ENCODE assay signal across 21 cellular contexts in the genomic region with DNA sequence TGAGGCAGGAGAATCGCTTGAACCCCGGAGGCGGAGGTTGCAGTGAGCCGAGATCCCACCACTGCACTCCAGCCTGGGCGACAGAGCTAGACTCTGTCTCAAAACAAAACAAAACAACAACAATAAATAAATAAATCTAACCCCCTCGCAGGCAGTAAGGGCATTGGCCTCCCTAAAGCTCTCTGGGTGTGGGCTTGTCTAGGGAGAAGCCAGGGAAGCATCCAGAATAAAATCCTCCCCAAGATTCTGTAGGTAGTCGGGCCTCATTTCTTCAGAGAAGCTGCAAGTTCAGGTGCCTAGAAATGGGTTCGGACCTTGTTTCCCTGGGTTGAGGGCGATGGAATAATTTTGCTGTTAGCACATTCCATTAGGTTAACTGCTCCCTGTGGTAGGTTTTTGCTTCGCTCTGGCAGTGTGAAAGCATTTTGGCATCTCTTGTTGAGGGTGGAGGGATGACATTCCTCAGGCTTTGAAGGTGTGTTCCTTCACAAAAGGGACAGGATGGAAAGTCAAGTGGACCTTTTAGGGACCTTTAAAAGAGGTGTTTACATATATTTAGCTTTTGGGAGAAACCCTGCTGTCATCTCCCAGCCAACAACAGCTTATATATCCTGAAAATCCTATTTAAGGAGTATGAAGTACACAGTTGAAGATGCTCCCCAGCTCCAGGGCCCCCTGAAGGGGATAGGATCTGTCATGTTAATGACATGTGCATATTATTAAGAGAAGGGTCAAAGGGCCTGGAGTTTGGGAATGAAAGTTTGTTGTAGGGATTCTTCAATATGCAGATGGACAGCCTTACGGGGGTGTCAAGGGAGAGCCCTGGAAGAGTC. TPM values are rescaled to one million over a fixed set of nuclear protein-coding genes. Genes with fewer than 3 reads are reported as not detected.
DNase-seq lines count a peak whose midpoint lies in the region; ATAC-seq and TF ChIP-seq lines count a peak whose summit lies in the region.
"Had no signal": no experiment of that assay in that cellular context is flagged by ENCODE, and none has a peak within 500 bp of the region (broad histone marks: within the 10 kb centered on the region; RNA-seq: fewer than 3 reads in every experiment).

No MANE protein-coding gene starts in this region.

- H4K91ac ChIP-seq in H9 (ENCODE audit: insufficient read length, low read depth, low read length) = no peak overlapping the region

- H3K36me3 Mint-ChIP-seq in H9 (ENCODE audit: insufficient read depth in 1 of 3, low read depth in 3 of 3) = peaks cover 0 to 7% (median 1%) of the 10 kb centered on the region in 3 experiments; a peak in 3 of 7 replicates

- H3K4me3 ChIP-seq in WERI-Rb-1 (ENCODE audit: low read depth, low read length) = no peak overlapping the region
- no peak overlapping the region for H3K4me3 ChIP-seq in iPS DF 6.9 (ENCODE audit: low read length)
- H3K4me3 ChIP-seq: BLaER1 had no signal

- H3K36me3 ChIP-seq in WERI-Rb-1 = no peaks in the 10 kb centered on the region
- no peaks in the 10 kb centered on the region for H3K36me3 ChIP-seq in iPS DF 6.9 (ENCODE audit: control insufficient read depth, insufficient read depth, low read length)
- H3K36me3 ChIP-seq: BLaER1 had no signal

- no peak overlapping the region for H3T11ph ChIP-seq in H9 (ENCODE audit: low read length)

- H3K4me1 ChIP-seq in H9 (ENCODE audit: insufficient read depth, low read length) (peaks cover 8% of the 10 kb centered on the region; the same call in 1 of the 2 replicates), iPS DF 6.9 (ENCODE audit: control insufficient read depth, insufficient read depth, low read length) (peaks cover 4% of the 10 kb centered on the region; the same call in 1 of the 2 replicates)
- H3K4me1 ChIP-seq: BLaER1 had no signal

- no peak overlapping the region for H2BK5ac ChIP-seq in H9 (ENCODE audit: insufficient read length, low read length)

- no peak overlapping the region for H3K9ac ChIP-seq in H9 (ENCODE audit: extremely low read depth, insufficient read length, low read length)
- H3K9ac ChIP-seq: BLaER1 had no signal

- H3K23me2 ChIP-seq in H9 (ENCODE audit: insufficient read length, low read depth, low read length, poor library complexity, severe bottlenecking) = no peaks in the 10 kb centered on the region

- H3K4me1 Mint-ChIP-seq in H9 = peaks cover 51 to 58% of the 10 kb centered on the region in 2 experiments

- H2BK15ac ChIP-seq in H9 (ENCODE audit: low read depth, low read length) = no peak overlapping the region

- no peaks in the 10 kb centered on the region for H4K20me1 ChIP-seq in H9 (ENCODE audit: control insufficient read depth, insufficient read depth, insufficient read length)
- H4K20me1 ChIP-seq: BLaER1 had no signal

- peak overlapping the region in 2 of 3 experiments; percentile 95 to 97; a peak in 5 of 7 replicates for H3K27ac Mint-ChIP-seq in H9
- H3K27ac Mint-ChIP-seq: CD4-positive, alpha-beta T cell had no signal

- no peak overlapping the region for H3K23ac ChIP-seq in H9 (ENCODE audit: insufficient read length, low read depth, low read length)

- H3K18ac ChIP-seq in H9 (ENCODE audit: insufficient read length, low read depth, low read length) = no peak overlapping the region

- WGBS in H9 (ENCODE audit: extremely low coverage, insufficient read length, low lambda C conversion rate) = no CpG with 5 or more reads among the region's 11 CpGs
- WGBS in iPS DF 6.9 (ENCODE audit: insufficient coverage, insufficient read length) = no CpG with 5 or more reads among the region's 11 CpGs

- no peak overlapping the region for H2BK120ac ChIP-seq in H9 (ENCODE audit: low read depth, low read length, poor library complexity, severe bottlenecking)

- peak overlapping the region in 1 of 2 experiments; percentile 46; a peak in 3 of 5 replicates for H3K4me3 Mint-ChIP-seq in H9
- H3K4me3 Mint-ChIP-seq: CD4-positive, alpha-beta T cell had no signal

- ATAC-seq in HG03159 (IDR thresholded peaks at IDR 0.05; ENCODE audit: unreplicated experiment) (no peak), GM19351 (IDR thresholded peaks at IDR 0.05; ENCODE audit: unreplicated experiment) (no peak)
- ATAC-seq: SK-N-SH treated with all-trans-retinoic acid at 6 μM for 48 hours had no signal

- no peak for TF ChIP-seq CTCF in H9 (conservative IDR thresholded peaks at IDR 0.05)
- no peak for TF ChIP-seq CTCF in WERI-Rb-1 (IDR thresholded peaks at IDR 0.05; ENCODE audit: low read depth, low read length)

- H3K27ac ChIP-seq in H9 (ENCODE audit: insufficient read length, low read depth, low read length) = peak overlapping the region; percentile 67
- no peak overlapping the region for H3K27ac ChIP-seq in WERI-Rb-1
- H3K27ac ChIP-seq in iPS DF 6.9 (ENCODE audit: low read length) = no peak overlapping the region
- H3K27ac ChIP-seq: BLaER1 had no signal

- H2BK12ac ChIP-seq in H9 (ENCODE audit: insufficient read length, low read depth, low read length) = no peak overlapping the region

- H3K9me3 ChIP-seq in H9 (ENCODE audit: control insufficient read depth, low read depth, low read length) = no peaks in the 10 kb centered on the region
- H3K9me3 ChIP-seq in WERI-Rb-1 (ENCODE audit: severe bottlenecking) = peaks cover 7% of the 10 kb centered on the region
- no peaks in the 10 kb centered on the region for H3K9me3 ChIP-seq in iPS DF 6.9 (ENCODE audit: control insufficient read depth, insufficient read depth, low read length)
- H3K9me3 ChIP-seq: BLaER1 had no signal

- peak overlapping the region; percentile 14 for H2BK20ac ChIP-seq in H9 (ENCODE audit: low read depth, low read length, poor library complexity, severe bottlenecking)

- no peak overlapping the region for H4K8ac ChIP-seq in H9 (replicated peaks; ENCODE audit: insufficient read length, low read depth, low read length)

- DNase-seq in H9 (peak; percentile 61), WERI-Rb-1 (peak; percentile 6), iPS DF 6.9 (ENCODE audit: low read depth, low spot score) (peak; percentile 85), DMS79 (lab: John Stamatoyannopoulos, UW) (no peak)
- DNase-seq in activated naive CD4-positive, alpha-beta T cell (lab: John Stamatoyannopoulos, UW) = no peak
- DNase-seq: CD4-positive, alpha-beta T cell; COR-L47; DMS 273 treated with DMSO at 0.1 percent for 48 hours; DND-41; KBM-7; NCI-H1092; NCI-H1436; NCI-H187 treated with DMSO at 0.1 percent for 48 hours; NCI-H748 treated with DMSO at 0.1 percent for 48 hours; SIG-M5 had no signal

- H3K14ac ChIP-seq in H9 (ENCODE audit: insufficient read depth, low read length) = no peak overlapping the region

- no peak overlapping the region for H2AK5ac ChIP-seq in H9 (ENCODE audit: insufficient read length, low read length)

- no peak overlapping the region for H4K5ac ChIP-seq in H9 (ENCODE audit: insufficient read length, low read depth, low read length)

- H2AFZ ChIP-seq in H9 (ENCODE audit: low read length) = no peak overlapping the region

- H3K27me3 ChIP-seq in H9 (ENCODE audit: insufficient read depth, low read length) = no peaks in the 10 kb centered on the region
- no peaks in the 10 kb centered on the region for H3K27me3 ChIP-seq in WERI-Rb-1 (ENCODE audit: insufficient read depth, low read depth, severe bottlenecking)
- H3K27me3 ChIP-seq in iPS DF 6.9 (ENCODE audit: control insufficient read depth, insufficient read depth, low read length) = no peaks in the 10 kb centered on the region
- H3K27me3 ChIP-seq: BLaER1 had no signal

- no peaks in the 10 kb centered on the region for H3K79me2 ChIP-seq in H9 (ENCODE audit: insufficient read depth, low read length)

- H3K79me1 ChIP-seq in H9 (ENCODE audit: insufficient read depth, low read depth, low read length, poor library complexity, severe bottlenecking) = no peaks in the 10 kb centered on the region

- H3K56ac ChIP-seq in H9 (ENCODE audit: insufficient read length, low read depth, low read length) = no peak overlapping the region

- peak overlapping the region; percentile 64 for H3K4me2 ChIP-seq in H9 (ENCODE audit: insufficient read depth, insufficient read length, low read length)
- H3K4me2 ChIP-seq: BLaER1 had no signal

- H3K27me3 Mint-ChIP-seq in H9 (ENCODE audit: low read depth) = no peaks in the 10 kb centered on the region
- H3K27me3 Mint-ChIP-seq: CD4-positive, alpha-beta T cell had no signal

- H3K4ac ChIP-seq in H9 (ENCODE audit: low read depth, low read length) = no peak overlapping the region

- peaks cover 4 to 9% of the 10 kb centered on the region in 2 experiments for H3K9me3 Mint-ChIP-seq in H9
- H3K9me3 Mint-ChIP-seq: CD4-positive, alpha-beta T cell had no signal

RNA-seq across cellular contexts. Expression of a gene that starts 17.7 kb away (rescaled TPM):
- total RNA-seq in H9 (2021) = 100.0 and 105 TPM in 2 replicates
- total RNA-seq: G401, H4 had no signal

Comparison
In these comparisons a context has a peak if more than half of its experiments do, and no peak if none do; other contexts are left out.
1. DNase-seq: peak in H9 (single experiment), WERI-Rb-1 (single experiment) and iPS DF 6.9 (single experiment); none in activated naive CD4-positive, alpha-beta T cell (0 of 4) and DMS79 (single experiment).